In the genomic region with DNA sequence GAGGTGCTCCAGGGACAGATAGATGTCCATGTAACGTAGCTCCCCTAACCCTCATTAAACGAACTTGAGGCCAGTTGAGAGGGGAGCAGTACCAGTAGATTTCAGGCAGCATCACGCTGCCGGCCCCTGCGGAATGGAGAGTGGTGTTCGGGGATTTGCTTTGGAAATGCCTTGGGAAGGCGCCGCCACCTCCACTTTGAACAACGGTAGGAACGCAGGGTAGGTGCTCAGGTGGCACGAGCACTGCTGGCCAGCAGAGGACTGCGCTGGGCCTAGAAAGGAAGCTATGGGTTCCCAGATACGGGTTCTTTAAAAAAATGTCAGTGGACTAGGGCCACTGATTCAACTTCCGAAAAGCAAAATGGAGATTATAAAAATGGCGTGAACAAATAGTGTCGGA, we compare ENCODE assay signal across 13 cellular contexts.
DNase-seq lines count a peak whose midpoint lies in the region; ATAC-seq and TF ChIP-seq lines count a peak whose summit lies in the region.
"Had no signal": no experiment of that assay in that cellular context is flagged by ENCODE, and none has a peak within 500 bp of the region (broad histone marks: within the 10 kb centered on the region; RNA-seq: fewer than 3 reads in every experiment).

No MANE protein-coding gene starts in this region.

- H3K27me3 ChIP-seq in SK-N-SH (ENCODE audit: insufficient read depth) (no peaks in the 10 kb centered on the region), esophagus muscularis mucosa (no peaks in the 10 kb centered on the region), upper lobe of left lung (no peaks in the 10 kb centered on the region)
- H3K27me3 ChIP-seq: testis had no signal

- intact Hi-C loops in esophagus muscularis mucosa (cut with DNase I), result no loop called here

- H3K27ac ChIP-seq in SK-N-SH (ENCODE audit: low read depth in 2 of 2, low read length in 1 of 2), result peak overlapping the region; percentile 39 to 50; a peak in 3 of 4 replicates
- peak overlapping the region; percentile 86 to 95 (median 87) for H3K27ac ChIP-seq in esophagus muscularis mucosa (replicated peaks in 1 of 4)
- peak overlapping the region; percentile 10 to 85 (median 32) for H3K27ac ChIP-seq in upper lobe of left lung
- H3K27ac ChIP-seq: testis had no signal

- H2AFZ ChIP-seq in SK-N-SH (ENCODE audit: low read depth), result no peak overlapping the region

- H3K79me2 ChIP-seq in SK-N-SH (ENCODE audit: insufficient read depth), result peaks cover 95% of the 10 kb centered on the region

- peak overlapping the region; percentile 8 for H3K4me3 Mint-ChIP-seq in neural crest cell
- H3K4me3 Mint-ChIP-seq in naive thymus-derived CD8-positive, alpha-beta T cell, result no peak overlapping the region
- H3K4me3 Mint-ChIP-seq: T-cell had no signal

- peaks cover 56% of the 10 kb centered on the region for H3F3A ChIP-seq in SK-N-SH (replicated peaks; ENCODE audit: insufficient read depth)

- peaks cover 69% of the 10 kb centered on the region for H4K20me1 ChIP-seq in SK-N-SH (ENCODE audit: insufficient read depth)

- DNase-seq in SK-N-SH, result no peak
- DNase-seq in esophagus muscularis mucosa (ENCODE audit: extremely low spot score), result no peak
- DNase-seq in neural crest cell (ENCODE audit: low read depth, low spot score), result no peak
- peak in 1 of 2 donors; percentile 48 for DNase-seq in upper lobe of left lung
- no peak for DNase-seq in NCI-H345 (lab: John Stamatoyannopoulos, UW)
- no peak for DNase-seq in naive thymus-derived CD8-positive, alpha-beta T cell
- DNase-seq in Ammon's horn (ENCODE audit: low spot score), result no peak
- DNase-seq: activated CD4-positive, alpha-beta T cell treated with anti-CD3 and anti-CD28 coated beads for 48 hours; hypothalamus; NCI-H2081 treated with DMSO at 0.1 percent for 48 hours; T-cell; testis had no signal

- no peak overlapping the region for H3K4me3 ChIP-seq in SK-N-SH (ENCODE audit: low read depth in 2 of 2, low read length in 1 of 2)
- H3K4me3 ChIP-seq in esophagus muscularis mucosa, result peak overlapping the region; percentile 26 to 30 (median 28)
- no peak overlapping the region for H3K4me3 ChIP-seq in upper lobe of left lung
- H3K4me3 ChIP-seq: testis had no signal

- ATAC-seq in SK-N-SH treated with all-trans-retinoic acid at 6 μM for 48 hours (no peak), upper lobe of left lung (ENCODE audit: low FRiP score in 2 of 2) (no peak)
- ATAC-seq in naive thymus-derived CD8-positive, alpha-beta T cell, result no peak
- ATAC-seq: T-cell had no signal

- no peaks in the 10 kb centered on the region for H3K36me3 Mint-ChIP-seq in neural crest cell (ENCODE audit: low read depth)
- no peaks in the 10 kb centered on the region for H3K36me3 Mint-ChIP-seq in naive thymus-derived CD8-positive, alpha-beta T cell

- H3K36me3 ChIP-seq in SK-N-SH (replicated peaks in 1 of 2; ENCODE audit: control insufficient read depth in 1 of 2, insufficient read depth in 2 of 2, low read length in 1 of 2) (peaks cover 9 to 43% of the 10 kb centered on the region in 2 experiments), esophagus muscularis mucosa (peaks cover 0 to 26% (median 10%) of the 10 kb centered on the region in 4 donors), upper lobe of left lung (no peaks in the 10 kb centered on the region)

- peaks cover 62% of the 10 kb centered on the region for H3K27me3 Mint-ChIP-seq in neural crest cell (ENCODE audit: low read depth)
- peaks cover 4 to 32% (median 19%) of the 10 kb centered on the region in 5 donors for H3K27me3 Mint-ChIP-seq in naive thymus-derived CD8-positive, alpha-beta T cell

- no peak overlapping the region for H3K4me2 ChIP-seq in SK-N-SH

- TF ChIP-seq EP300 in SK-N-SH (IDR thresholded peaks at IDR 0.05; ENCODE audit: borderline replicate concordance in 1 of 2, low read depth in 1 of 2, low read length in 1 of 2), result no peak
- no peak for TF ChIP-seq EP300 in esophagus muscularis mucosa (IDR thresholded peaks at IDR 0.05)
- TF ChIP-seq EP300 in upper lobe of left lung (IDR thresholded peaks at IDR 0.05), result no peak

- CTCF ChIA-PET in SK-N-SH (lab: Yijun Ruan, JAX), result interaction anchor here (1.0 to 2.5 kb wide), 3 partner anchors 11 to 16 kb away, joined by 3 to 6 read pairs (median 3); no protein-coding TSS in a partner anchor

- H3K27ac Mint-ChIP-seq in neural crest cell (ENCODE audit: unreplicated experiment), result no peak overlapping the region
- H3K27ac Mint-ChIP-seq in naive thymus-derived CD8-positive, alpha-beta T cell, result no peak overlapping the region
- H3K27ac Mint-ChIP-seq: T-cell had no signal

- TF ChIP-seq RAD21 in SK-N-SH (IDR thresholded peaks at IDR 0.05; ENCODE audit: low read length), result no peak

- TF ChIP-seq POLR2A in esophagus muscularis mucosa (IDR thresholded peaks at IDR 0.05; ENCODE audit: low read depth), result no peak
- no peak for TF ChIP-seq POLR2A in upper lobe of left lung (IDR thresholded peaks at IDR 0.05)

- H3K4me1 ChIP-seq in SK-N-SH (ENCODE audit: control insufficient read depth in 1 of 2, insufficient read depth in 2 of 2, low read depth in 1 of 2, low read length in 1 of 2) (peaks cover 24 to 33% of the 10 kb centered on the region in 2 experiments; a peak in 3 of 4 replicates), esophagus muscularis mucosa (peaks cover 79 to 100% (median 97%) of the 10 kb centered on the region in 4 donors), upper lobe of left lung (peaks cover 21 to 43% (median 25%) of the 10 kb centered on the region in 4 donors)
- H3K4me1 ChIP-seq: testis had no signal

- WGBS in SK-N-SH (ENCODE audit: low lambda C conversion rate), result 83% methylated on average over 16 of the region's 16 CpGs
- 74% methylated on average over 16 of the region's 16 CpGs for WGBS in esophagus muscularis mucosa
- WGBS in upper lobe of left lung, 2 donors, result 71 to 80% methylated on average over 16 of the region's 16 CpGs

- H3K9me3 Mint-ChIP-seq in neural crest cell, result no peaks in the 10 kb centered on the region
- H3K9me3 Mint-ChIP-seq in naive thymus-derived CD8-positive, alpha-beta T cell, result no peaks in the 10 kb centered on the region
- H3K9me3 Mint-ChIP-seq: T-cell had no signal

- H3K9me3 ChIP-seq in SK-N-SH (no peaks in the 10 kb centered on the region), esophagus muscularis mucosa (no peaks in the 10 kb centered on the region), upper lobe of left lung (no peaks in the 10 kb centered on the region)
- H3K9me3 ChIP-seq: testis had no signal

- TF ChIP-seq CTCF in SK-N-SH (IDR thresholded peaks at IDR 0.05) (no peak), esophagus muscularis mucosa (IDR thresholded peaks at IDR 0.05) (no peak), neural crest cell (conservative IDR thresholded peaks at IDR 0.05) (no peak), upper lobe of left lung (IDR thresholded peaks at IDR 0.05) (no peak)

- H3K9me2 ChIP-seq in SK-N-SH, result no peaks in the 10 kb centered on the region

- H3K4me1 Mint-ChIP-seq in neural crest cell, result peaks cover 39% of the 10 kb centered on the region
- H3K4me1 Mint-ChIP-seq in naive thymus-derived CD8-positive, alpha-beta T cell, result peaks cover 0 to 14% (median 8%) of the 10 kb centered on the region in 4 donors

- POLR2A ChIA-PET in SK-N-SH (lab: Yijun Ruan, JAX), result interaction anchor here (0.6 to 1.1 kb wide), 2 partner anchors 31 to 355 kb away, joined by 3 to 5 read pairs; no protein-coding TSS in a partner anchor
- POLR2A ChIA-PET in naive thymus-derived CD8-positive, alpha-beta T cell (lab: Charles Lee), result no interaction called here

- H3K9ac ChIP-seq in SK-N-SH, result no peak overlapping the region

TF ChIP-seq in SK-N-SH, 30 proteins besides CTCF, POLR2A, EP300 and RAD21 (continues in another document):
- no peak for TF ChIP-seq RFX5 (IDR thresholded peaks at IDR 0.05; ENCODE audit: low read length)

TF ChIP-seq in SK-N-SH treated with all-trans-retinoic acid at 6 μM for 48 hours, 23 proteins besides CTCF, POLR2A, EP300 and RAD21:
- no peak for TF ChIP-seq GLIS3 (CRISPR knock-in tag; IDR thresholded peaks at IDR 0.05)
- TF ChIP-seq, protein P1, sequence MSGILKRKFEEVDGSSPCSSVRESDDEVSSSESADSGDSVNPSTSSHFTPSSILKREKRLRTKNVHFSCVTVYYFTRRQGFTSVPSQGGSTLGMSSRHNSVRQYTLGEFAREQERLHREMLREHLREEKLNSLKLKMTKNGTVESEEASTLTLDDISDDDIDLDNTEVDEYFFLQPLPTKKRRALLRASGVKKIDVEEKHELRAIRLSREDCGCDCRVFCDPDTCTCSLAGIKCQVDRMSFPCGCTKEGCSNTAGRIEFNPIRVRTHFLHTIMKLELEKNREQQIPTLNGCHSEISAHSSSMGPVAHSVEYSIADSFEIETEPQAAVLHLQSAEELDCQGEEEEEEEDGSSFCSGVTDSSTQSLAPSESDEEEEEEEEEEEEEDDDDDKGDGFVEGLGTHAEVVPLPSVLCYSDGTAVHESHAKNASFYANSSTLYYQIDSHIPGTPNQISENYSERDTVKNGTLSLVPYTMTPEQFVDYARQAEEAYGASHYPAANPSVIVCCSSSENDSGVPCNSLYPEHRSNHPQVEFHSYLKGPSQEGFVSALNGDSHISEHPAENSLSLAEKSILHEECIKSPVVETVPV (CRISPR knock-in tag; IDR thresholded peaks at IDR 0.05), result no peak
- no peak for TF ChIP-seq ZC3H10 (CRISPR knock-in tag; IDR thresholded peaks at IDR 0.05)
- no peak for TF ChIP-seq SNAI2 (CRISPR knock-in tag; IDR thresholded peaks at IDR 0.05)
- TF ChIP-seq ZNF565 (CRISPR knock-in tag; conservative IDR thresholded peaks at IDR 0.05; ENCODE audit: low read depth), result no peak
- TF ChIP-seq, protein P2, sequence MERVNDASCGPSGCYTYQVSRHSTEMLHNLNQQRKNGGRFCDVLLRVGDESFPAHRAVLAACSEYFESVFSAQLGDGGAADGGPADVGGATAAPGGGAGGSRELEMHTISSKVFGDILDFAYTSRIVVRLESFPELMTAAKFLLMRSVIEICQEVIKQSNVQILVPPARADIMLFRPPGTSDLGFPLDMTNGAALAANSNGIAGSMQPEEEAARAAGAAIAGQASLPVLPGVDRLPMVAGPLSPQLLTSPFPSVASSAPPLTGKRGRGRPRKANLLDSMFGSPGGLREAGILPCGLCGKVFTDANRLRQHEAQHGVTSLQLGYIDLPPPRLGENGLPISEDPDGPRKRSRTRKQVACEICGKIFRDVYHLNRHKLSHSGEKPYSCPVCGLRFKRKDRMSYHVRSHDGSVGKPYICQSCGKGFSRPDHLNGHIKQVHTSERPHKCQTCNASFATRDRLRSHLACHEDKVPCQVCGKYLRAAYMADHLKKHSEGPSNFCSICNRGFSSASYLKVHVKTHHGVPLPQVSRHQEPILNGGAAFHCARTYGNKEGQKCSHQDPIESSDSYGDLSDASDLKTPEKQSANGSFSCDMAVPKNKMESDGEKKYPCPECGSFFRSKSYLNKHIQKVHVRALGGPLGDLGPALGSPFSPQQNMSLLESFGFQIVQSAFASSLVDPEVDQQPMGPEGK (CRISPR knock-in tag; IDR thresholded peaks at IDR 0.05; ENCODE audit: borderline replicate concordance), result no peak
- TF ChIP-seq OSR1 (CRISPR knock-in tag; IDR thresholded peaks at IDR 0.05), result no peak
- TF ChIP-seq ARNTL (CRISPR knock-in tag; IDR thresholded peaks at IDR 0.05; ENCODE audit: borderline replicate concordance, low read depth), result no peak
- TF ChIP-seq ZFP3 (CRISPR knock-in tag; IDR thresholded peaks at IDR 0.05), result no peak

Comparison
In these comparisons a context has a peak if more than half of its experiments do, and no peak if none do; other contexts are left out.
1. H3K27ac ChIP-seq: peak in every context shown above with its lines; median percentile 87 in esophagus muscularis mucosa; 44 in SK-N-SH; 32 in upper lobe of left lung.
2. H3K4me3 ChIP-seq: peak in esophagus muscularis mucosa (4 of 4); none in SK-N-SH (0 of 2) and upper lobe of left lung (0 of 4).